Comparison of ENCODE assay signal across 1 cellular context in the genomic region with DNA sequence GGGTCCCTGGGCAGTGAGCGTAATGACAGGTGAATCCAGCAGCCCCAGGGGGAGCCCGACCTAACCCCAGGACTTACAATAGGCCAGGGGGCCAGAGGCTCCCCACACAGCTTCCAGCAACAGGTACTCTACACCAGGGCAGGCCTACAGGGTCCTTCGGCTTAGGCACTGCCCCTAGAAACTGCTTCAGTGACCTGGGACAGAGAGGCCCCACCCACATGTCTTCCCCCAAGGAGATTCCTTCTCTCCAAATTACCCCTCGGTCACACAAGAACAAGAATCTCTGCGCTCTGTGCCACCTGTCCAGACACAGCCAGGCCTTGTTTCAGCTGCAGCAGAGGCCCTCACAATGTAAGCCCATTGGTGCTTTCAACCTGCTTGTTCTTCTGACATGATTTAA.
TF ChIP-seq lines count a peak whose summit lies in the region.

No MANE protein-coding gene starts in this region.

TF ChIP-seq in HEK293, 187 proteins besides CTCF, POLR2A, EP300 and RAD21 (continued from another document):
- TF ChIP-seq, protein P1, sequence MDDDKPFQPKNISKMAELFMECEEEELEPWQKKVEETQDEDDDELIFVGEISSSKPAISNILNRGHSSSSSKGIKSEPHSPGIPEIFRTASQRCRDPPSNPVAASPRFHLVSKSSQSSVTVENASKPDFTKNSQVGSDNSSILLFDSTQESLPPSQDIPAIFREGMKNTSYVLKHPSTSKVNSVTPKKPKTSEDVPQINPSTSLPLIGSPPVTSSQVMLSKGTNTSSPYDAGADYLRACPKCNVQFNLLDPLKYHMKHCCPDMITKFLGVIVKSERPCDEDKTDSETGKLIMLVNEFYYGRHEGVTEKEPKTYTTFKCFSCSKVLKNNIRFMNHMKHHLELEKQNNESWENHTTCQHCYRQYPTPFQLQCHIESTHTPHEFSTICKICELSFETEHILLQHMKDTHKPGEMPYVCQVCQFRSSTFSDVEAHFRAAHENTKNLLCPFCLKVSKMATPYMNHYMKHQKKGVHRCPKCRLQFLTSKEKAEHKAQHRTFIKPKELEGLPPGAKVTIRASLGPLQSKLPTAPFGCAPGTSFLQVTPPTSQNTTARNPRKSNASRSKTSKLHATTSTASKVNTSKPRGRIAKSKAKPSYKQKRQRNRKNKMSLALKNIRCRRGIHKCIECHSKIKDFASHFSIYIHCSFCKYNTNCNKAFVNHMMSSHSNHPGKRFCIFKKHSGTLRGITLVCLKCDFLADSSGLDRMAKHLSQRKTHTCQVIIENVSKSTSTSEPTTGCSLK (tag by site-specific recombination; IDR thresholded peaks at IDR 0.05) = no peak
- peak; percentile 55; the same call in 1 of the 2 replicates for TF ChIP-seq SCRT1 (tag by site-specific recombination; IDR thresholded peaks at IDR 0.05; ENCODE audit: borderline replicate concordance)
- TF ChIP-seq, protein P2, sequence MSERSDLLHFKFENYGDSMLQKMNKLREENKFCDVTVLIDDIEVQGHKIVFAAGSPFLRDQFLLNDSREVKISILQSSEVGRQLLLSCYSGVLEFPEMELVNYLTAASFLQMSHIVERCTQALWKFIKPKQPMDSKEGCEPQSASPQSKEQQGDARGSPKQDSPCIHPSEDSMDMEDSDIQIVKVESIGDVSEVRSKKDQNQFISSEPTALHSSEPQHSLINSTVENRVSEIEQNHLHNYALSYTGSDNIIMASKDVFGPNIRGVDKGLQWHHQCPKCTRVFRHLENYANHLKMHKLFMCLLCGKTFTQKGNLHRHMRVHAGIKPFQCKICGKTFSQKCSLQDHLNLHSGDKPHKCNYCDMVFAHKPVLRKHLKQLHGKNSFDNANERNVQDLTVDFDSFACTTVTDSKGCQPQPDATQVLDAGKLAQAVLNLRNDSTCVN (tag by site-specific recombination; optimal IDR thresholded peaks at IDR 0.05) = no peak
- no peak for TF ChIP-seq ZNF624 (tag by site-specific recombination; IDR thresholded peaks at IDR 0.05)
- TF ChIP-seq ZNF121 (tag by site-specific recombination; IDR thresholded peaks at IDR 0.05) = no peak
- no peak for TF ChIP-seq ZNF155 (tag by site-specific recombination; IDR thresholded peaks at IDR 0.05)
- no peak for TF ChIP-seq ZBTB20 (tag by site-specific recombination; IDR thresholded peaks at IDR 0.05)
- no peak for TF ChIP-seq ZNF416 (tag by site-specific recombination; IDR thresholded peaks at IDR 0.05)
- no peak for TF ChIP-seq ZFP3 (tag by site-specific recombination; IDR thresholded peaks at IDR 0.05; ENCODE audit: low read depth)
- TF ChIP-seq, protein P3, sequence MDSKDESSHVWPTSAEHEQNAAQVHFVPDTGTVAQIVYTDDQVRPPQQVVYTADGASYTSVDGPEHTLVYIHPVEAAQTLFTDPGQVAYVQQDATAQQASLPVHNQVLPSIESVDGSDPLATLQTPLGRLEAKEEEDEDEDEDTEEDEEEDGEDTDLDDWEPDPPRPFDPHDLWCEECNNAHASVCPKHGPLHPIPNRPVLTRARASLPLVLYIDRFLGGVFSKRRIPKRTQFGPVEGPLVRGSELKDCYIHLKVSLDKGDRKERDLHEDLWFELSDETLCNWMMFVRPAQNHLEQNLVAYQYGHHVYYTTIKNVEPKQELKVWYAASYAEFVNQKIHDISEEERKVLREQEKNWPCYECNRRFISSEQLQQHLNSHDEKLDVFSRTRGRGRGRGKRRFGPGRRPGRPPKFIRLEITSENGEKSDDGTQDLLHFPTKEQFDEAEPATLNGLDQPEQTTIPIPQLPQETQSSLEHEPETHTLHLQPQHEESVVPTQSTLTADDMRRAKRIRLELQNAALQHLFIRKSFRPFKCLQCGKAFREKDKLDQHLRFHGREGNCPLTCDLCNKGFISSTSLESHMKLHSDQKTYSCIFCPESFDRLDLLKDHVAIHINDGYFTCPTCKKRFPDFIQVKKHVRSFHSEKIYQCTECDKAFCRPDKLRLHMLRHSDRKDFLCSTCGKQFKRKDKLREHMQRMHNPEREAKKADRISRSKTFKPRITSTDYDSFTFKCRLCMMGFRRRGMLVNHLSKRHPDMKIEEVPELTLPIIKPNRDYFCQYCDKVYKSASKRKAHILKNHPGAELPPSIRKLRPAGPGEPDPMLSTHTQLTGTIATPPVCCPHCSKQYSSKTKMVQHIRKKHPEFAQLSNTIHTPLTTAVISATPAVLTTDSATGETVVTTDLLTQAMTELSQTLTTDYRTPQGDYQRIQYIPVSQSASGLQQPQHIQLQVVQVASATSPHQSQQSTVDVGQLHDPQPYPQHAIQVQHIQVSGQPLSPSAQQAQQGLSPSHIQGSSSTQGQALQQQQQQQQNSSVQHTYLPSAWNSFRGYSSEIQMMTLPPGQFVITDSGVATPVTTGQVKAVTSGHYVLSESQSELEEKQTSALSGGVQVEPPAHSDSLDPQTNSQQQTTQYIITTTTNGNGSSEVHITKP (tag by site-specific recombination; IDR thresholded peaks at IDR 0.05) = no peak
- TF ChIP-seq ZNF37A (tag by site-specific recombination; IDR thresholded peaks at IDR 0.05) = no peak
- TF ChIP-seq ZBTB21 (tag by site-specific recombination; IDR thresholded peaks at IDR 0.05) = no peak
- TF ChIP-seq ZNF23 (tag by site-specific recombination; IDR thresholded peaks at IDR 0.05; ENCODE audit: borderline replicate concordance) = no peak
- TF ChIP-seq ZNF621 (tag by site-specific recombination; IDR thresholded peaks at IDR 0.05) = no peak
- TF ChIP-seq, protein P4, sequence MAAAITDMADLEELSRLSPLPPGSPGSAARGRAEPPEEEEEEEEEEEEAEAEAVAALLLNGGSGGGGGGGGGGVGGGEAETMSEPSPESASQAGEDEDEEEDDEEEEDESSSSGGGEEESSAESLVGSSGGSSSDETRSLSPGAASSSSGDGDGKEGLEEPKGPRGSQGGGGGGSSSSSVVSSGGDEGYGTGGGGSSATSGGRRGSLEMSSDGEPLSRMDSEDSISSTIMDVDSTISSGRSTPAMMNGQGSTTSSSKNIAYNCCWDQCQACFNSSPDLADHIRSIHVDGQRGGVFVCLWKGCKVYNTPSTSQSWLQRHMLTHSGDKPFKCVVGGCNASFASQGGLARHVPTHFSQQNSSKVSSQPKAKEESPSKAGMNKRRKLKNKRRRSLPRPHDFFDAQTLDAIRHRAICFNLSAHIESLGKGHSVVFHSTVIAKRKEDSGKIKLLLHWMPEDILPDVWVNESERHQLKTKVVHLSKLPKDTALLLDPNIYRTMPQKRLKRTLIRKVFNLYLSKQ (tag by site-specific recombination; IDR thresholded peaks at IDR 0.05; ENCODE audit: borderline replicate concordance) = no peak
- peak; percentile 79 for TF ChIP-seq SCRT2 (tag by site-specific recombination; IDR thresholded peaks at IDR 0.05)
- TF ChIP-seq ZEB2 (tag by site-specific recombination; IDR thresholded peaks at IDR 0.05) = no peak
